Comparison of ENCODE assay signal across 15 cellular contexts in the genomic region with DNA sequence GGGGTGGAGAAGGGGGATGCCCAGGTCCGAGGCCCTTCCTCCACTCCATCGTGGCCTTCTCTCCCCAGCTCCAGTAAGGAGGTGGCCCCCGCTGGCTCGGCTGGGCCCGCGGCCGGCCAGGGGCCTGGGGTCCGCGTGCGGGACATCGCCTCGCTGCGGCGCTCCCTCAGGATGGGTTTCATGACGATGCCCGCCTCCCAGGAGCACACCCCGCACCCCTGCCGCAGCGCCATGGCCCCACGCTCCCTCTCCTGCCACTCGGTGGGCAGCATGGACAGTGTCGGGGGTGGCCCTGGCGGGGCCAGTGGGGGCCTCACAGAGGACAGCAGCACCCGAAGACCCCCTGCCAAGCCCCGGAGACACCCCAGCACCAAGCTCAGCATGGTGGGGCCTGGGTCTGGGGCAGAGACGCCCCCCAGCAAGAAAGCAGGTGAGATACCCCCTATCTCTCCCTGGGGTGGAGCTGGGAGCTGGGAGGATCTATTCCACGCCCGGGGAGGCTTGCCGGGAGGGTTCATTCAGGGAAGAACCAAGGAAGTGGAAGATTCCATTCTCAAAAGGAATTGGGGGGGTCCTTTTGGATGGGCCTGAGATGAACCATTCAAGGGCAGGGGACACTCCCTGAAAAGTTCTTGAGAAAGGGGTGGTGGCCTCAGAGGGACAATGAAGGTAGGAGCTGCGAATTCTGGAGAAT. TPM values are rescaled to one million over a fixed set of nuclear protein-coding genes. Genes with fewer than 3 reads are reported as not detected.
DNase-seq lines count a peak whose midpoint lies in the region; ATAC-seq and TF ChIP-seq lines count a peak whose summit lies in the region.
"Had no signal": no experiment of that assay in that cellular context is flagged by ENCODE, and none has a peak within 500 bp of the region (broad histone marks: within the 10 kb centered on the region; RNA-seq: fewer than 3 reads in every experiment).

No MANE protein-coding gene starts in this region.

- H3K36me3 Mint-ChIP-seq in progenitor cell of endocrine pancreas (ENCODE audit: insufficient read depth), result no peaks in the 10 kb centered on the region
- H3K36me3 Mint-ChIP-seq: stimulated activated effector memory CD8-positive, alpha-beta T cell treated with anti-CD3 and anti-CD28 coated beads, Interleukin-12 subunit alpha, Interleukin-12 subunit beta, amount 100 ng/mL, for 72 hours had no signal

- TF ChIP-seq CTCF in choroid plexus epithelial cell (conservative IDR thresholded peaks at IDR 0.05; ENCODE audit: low read depth, low read length) (no peak), progenitor cell of endocrine pancreas (IDR thresholded peaks at IDR 0.05; ENCODE audit: unreplicated experiment) (no peak)

- ATAC-seq in HG03442 (IDR thresholded peaks at IDR 0.05; ENCODE audit: unreplicated experiment), result no peak
- ATAC-seq: heart right ventricle; lower lobe of right lung; stimulated activated effector memory CD8-positive, alpha-beta T cell treated with anti-CD3 and anti-CD28 coated beads, Interleukin-12 subunit alpha, Interleukin-12 subunit beta, amount 100 ng/mL, for 72 hours had no signal

- H3K9me3 Mint-ChIP-seq in progenitor cell of endocrine pancreas (ENCODE audit: low read depth), result no peaks in the 10 kb centered on the region
- H3K9me3 Mint-ChIP-seq: stimulated activated effector memory CD8-positive, alpha-beta T cell treated with anti-CD3 and anti-CD28 coated beads, Interleukin-12 subunit alpha, Interleukin-12 subunit beta, amount 100 ng/mL, for 72 hours had no signal

- H3K4me3 Mint-ChIP-seq in progenitor cell of endocrine pancreas (ENCODE audit: low read depth), result no peak overlapping the region
- H3K4me3 Mint-ChIP-seq: stimulated activated effector memory CD8-positive, alpha-beta T cell treated with anti-CD3 and anti-CD28 coated beads, Interleukin-12 subunit alpha, Interleukin-12 subunit beta, amount 100 ng/mL, for 72 hours had no signal

- H3K4me3 ChIP-seq in choroid plexus epithelial cell (ENCODE audit: low read depth, low read length), result no peak overlapping the region
- H3K4me3 ChIP-seq: heart right ventricle, lower lobe of right lung, MG63 had no signal

- H3K4me1 Mint-ChIP-seq in progenitor cell of endocrine pancreas (ENCODE audit: low read depth), result peaks cover 16% of the 10 kb centered on the region

- H3K27ac Mint-ChIP-seq in progenitor cell of endocrine pancreas, result peak overlapping the region; percentile 16

- peak; percentile 63 for DNase-seq in NCI-H82 (lab: John Stamatoyannopoulos, UW)
- DNase-seq in NCI-H82 treated with DMSO at 0.1 percent for 48 hours (lab: John Stamatoyannopoulos, UW; ENCODE audit: unreplicated experiment), result no peak
- peak; percentile 65 for DNase-seq in LHCN-M2 (ENCODE audit: low read depth)
- DNase-seq in choroid plexus epithelial cell (ENCODE audit: low read depth), result peak; percentile 66
- DNase-seq in progenitor cell of endocrine pancreas (ENCODE audit: low spot score, unreplicated experiment), result no peak
- no peak for DNase-seq in posterior vena cava (ENCODE audit: low spot score)
- no peak for DNase-seq in globus pallidus (ENCODE audit: low spot score)
- DNase-seq: GF-D8, heart right ventricle, lower lobe of right lung, MG63, NCI-H446, SHP77 had no signal

- no peaks in the 10 kb centered on the region for H3K27me3 Mint-ChIP-seq in progenitor cell of endocrine pancreas

- intact Hi-C loops in posterior vena cava (cut with DNase I), result no loop called here

RNA-seq across cellular contexts. Expression of a gene that starts 3.2 kb away (rescaled TPM):
- total RNA-seq in LHCN-M2 (2014; rRNA removed) (0.13 and 0.23 TPM in 2 replicates), progenitor cell of endocrine pancreas (4.6 and 4.9 TPM in 2 replicates), posterior vena cava (1 to 10 TPM in 1 of 2 donors, under 1 TPM in 1; 0.86 to 1.4 TPM)
- polyA plus RNA-seq in LHCN-M2 (2012), result 0.74 TPM

RNA-seq across cellular contexts. Expression of a gene that starts 7.9 kb away (rescaled TPM):
- total RNA-seq in LHCN-M2 (2014; rRNA removed) (41.3 and 51.7 TPM in 2 replicates), progenitor cell of endocrine pancreas (27.9 and 32.2 TPM in 2 replicates), posterior vena cava (10 to 100 TPM; 25.3 to 29.1 TPM)
- 35.3 TPM for polyA plus RNA-seq in LHCN-M2 (2012)

RNA-seq across cellular contexts. Expression of a gene that starts 22.8 kb away (rescaled TPM):
- total RNA-seq in LHCN-M2 (2014; rRNA removed) (not detected in 2 replicates), progenitor cell of endocrine pancreas (0.67 and 1.7 TPM in 2 replicates), posterior vena cava (under 1 TPM in 1 of 2 donors, not detected in 1; 0.62 TPM)
- polyA plus RNA-seq in LHCN-M2 (2012), result 0.35 TPM

RNA-seq across cellular contexts. Expression of a gene that starts 50.6 kb away (rescaled TPM):
- 68.5 and 71.6 TPM in 2 replicates for total RNA-seq in LHCN-M2 (2014; rRNA removed)
- 44.9 TPM for polyA plus RNA-seq in LHCN-M2 (2012)
- total RNA-seq in progenitor cell of endocrine pancreas, result 23.7 and 29.8 TPM in 2 replicates
- total RNA-seq in posterior vena cava, result 10 to 100 TPM; 16.7 to 23.9 TPM

RNA-seq across cellular contexts. Expression of a gene that starts 52.1 kb away (rescaled TPM):
- total RNA-seq in LHCN-M2 (2014; rRNA removed), result 23.0 and 28.0 TPM in 2 replicates
- 16.1 TPM for polyA plus RNA-seq in LHCN-M2 (2012)
- 9.8 and 10.3 TPM in 2 replicates for total RNA-seq in progenitor cell of endocrine pancreas
- total RNA-seq in posterior vena cava, result 10 to 100 TPM; 18.8 to 20.4 TPM

Comparison
In these comparisons a context has a peak if more than half of its experiments do, and no peak if none do; other contexts are left out.
1. DNase-seq: peak in NCI-H82 (single experiment), LHCN-M2 (single experiment) and choroid plexus epithelial cell (single experiment); none in NCI-H82 treated with DMSO at 0.1 percent for 48 hours (single experiment), progenitor cell of endocrine pancreas (single experiment), posterior vena cava (single experiment) and globus pallidus (single experiment).